In the genomic region with DNA sequence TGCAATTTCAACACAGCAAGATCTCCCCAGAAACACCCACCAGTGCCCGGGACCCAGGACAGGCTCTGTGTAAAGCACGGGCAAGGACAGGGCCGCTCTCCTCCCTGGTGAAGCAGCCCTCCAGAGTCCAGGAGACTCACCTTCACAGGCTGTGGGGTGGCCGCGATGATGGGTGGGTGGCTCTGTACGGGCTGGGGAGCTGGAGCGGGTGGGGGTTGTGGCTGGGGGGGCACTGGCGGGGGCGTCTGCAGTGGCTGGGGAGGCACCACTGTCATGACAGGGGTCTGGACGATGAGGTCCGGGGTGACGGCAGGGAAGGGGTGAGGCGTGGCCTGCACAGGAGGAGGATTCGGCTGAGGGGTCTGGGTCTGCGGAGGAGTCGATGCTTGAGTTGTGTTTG, we compare ENCODE assay signal across 10 cellular contexts.
DNase-seq lines count a peak whose midpoint lies in the region; ATAC-seq and TF ChIP-seq lines count a peak whose summit lies in the region.
"Had no signal": no experiment of that assay in that cellular context is flagged by ENCODE, and none has a peak within 500 bp of the region (broad histone marks: within the 10 kb centered on the region; RNA-seq: fewer than 3 reads in every experiment).

No MANE protein-coding gene starts in this region.

- no peak for DNase-seq in adipocyte (ENCODE audit: low read depth)
- no peak for DNase-seq in activated CD4-positive, CD25-positive, alpha-beta regulatory T cell treated with anti-CD3 and anti-CD28 coated beads, Interleukin-2, amount 50 U/mL, for 72 hours
- DNase-seq: naive B cell had no signal

- H3K27ac ChIP-seq in C4-2B (peak overlapping the region; percentile 17), layer of hippocampus (ENCODE audit: low read depth, low read length) (peak overlapping the region; percentile 46), skin epidermis (peak overlapping the region in 19 of 21 experiments; percentile 34 to 91 (median 77))

- no peak overlapping the region for H3K4me3 ChIP-seq in adipocyte (ENCODE audit: low read length)
- H3K4me3 ChIP-seq in skin epidermis: no peak overlapping the region

- no peaks in the 10 kb centered on the region for H3K9me3 ChIP-seq in adipocyte (ENCODE audit: control insufficient read depth, low read length)

- peaks cover 24% of the 10 kb centered on the region for H3K4me1 ChIP-seq in adipocyte (ENCODE audit: control insufficient read depth, insufficient read depth, low read length)

- ATAC-seq in GM18517 (IDR thresholded peaks at IDR 0.05; ENCODE audit: unreplicated experiment): no peak
- ATAC-seq in HG03095 (IDR thresholded peaks at IDR 0.05; ENCODE audit: unreplicated experiment): no peak
- ATAC-seq in HG03045 (IDR thresholded peaks at IDR 0.05; ENCODE audit: unreplicated experiment): no peak
- ATAC-seq: HCT116 had no signal

- H3K9ac ChIP-seq in adipocyte (ENCODE audit: low read length): peak overlapping the region; percentile 31

- peaks cover 76% of the 10 kb centered on the region for H3K36me3 ChIP-seq in adipocyte (ENCODE audit: control insufficient read depth, insufficient read depth, low read length, severe bottlenecking)

- H3K27me3 ChIP-seq in adipocyte (replicated peaks; ENCODE audit: control insufficient read depth, insufficient read depth, low read length): no peaks in the 10 kb centered on the region
- no peaks in the 10 kb centered on the region for H3K27me3 ChIP-seq in layer of hippocampus (ENCODE audit: control insufficient read depth, insufficient read depth, low read length)

- TF ChIP-seq CTCF in C4-2B (conservative IDR thresholded peaks at IDR 0.05): no peak

Comparison
In these comparisons a context has a peak if more than half of its experiments do, and no peak if none do; other contexts are left out.
1. H3K27ac ChIP-seq: peak in every context shown above with its lines; median percentile 77 in skin epidermis; 46 in layer of hippocampus; 17 in C4-2B.